8 cellular contexts compared by ENCODE assay signal in genomic region chr21:45554477-45555175, GRCh38. TPM values are rescaled to one million over a fixed set of nuclear protein-coding genes. Genes with fewer than 3 reads are reported as not detected.
DNase-seq lines count a peak whose midpoint lies in the region; FAIRE-seq and TF ChIP-seq lines count a peak whose summit lies in the region.

No MANE protein-coding gene starts in this region.

- TF ChIP-seq CTCF in fibroblast of pulmonary artery (IDR thresholded peaks at IDR 0.05; ENCODE audit: low read length, missing control alignments) (peak; percentile 39), nephron progenitor cell (IDR thresholded peaks at IDR 0.05) (peak; percentile 56)

- H3K4me3 Mint-ChIP-seq in nephron progenitor cell: peak overlapping the region; percentile 81
- peak overlapping the region; percentile 85 for H3K4me3 Mint-ChIP-seq in stimulated activated naive CD8-positive, alpha-beta T cell treated with anti-CD3 and anti-CD28 coated beads, Interleukin-15, Interleukin-2, amounts not matched to agents 100 ng/mL and 50 ng/mL, for 24 hours

- H3K9me3 ChIP-seq in HUES48 (ENCODE audit: control insufficient read depth, insufficient read depth, low read length): no peaks in the 10 kb centered on the region

- FAIRE-seq in GM18507 (lab: Jason Lieb, UNC): peak; percentile 69

- no peak overlapping the region for H3K27ac Mint-ChIP-seq in nephron progenitor cell
- peak overlapping the region; percentile 88 for H3K27ac Mint-ChIP-seq in stimulated activated naive CD8-positive, alpha-beta T cell treated with anti-CD3 and anti-CD28 coated beads, Interleukin-15, Interleukin-2, amounts not matched to agents 100 ng/mL and 50 ng/mL, for 24 hours

- H3K27me3 ChIP-seq in HUES48 (ENCODE audit: control insufficient read depth, insufficient read depth, low read length): peaks cover 3% of the 10 kb centered on the region; the same call in 1 of the 2 replicates

- H3K9ac ChIP-seq in HUES48 (ENCODE audit: low read depth, low read length): no peak overlapping the region

- H3K27ac ChIP-seq in HUES48 (ENCODE audit: low read depth, low read length): no peak overlapping the region

- peaks cover 10% of the 10 kb centered on the region for H3K27me3 Mint-ChIP-seq in nephron progenitor cell (ENCODE audit: low read depth, poor library complexity)
- no peaks in the 10 kb centered on the region for H3K27me3 Mint-ChIP-seq in stimulated activated naive CD8-positive, alpha-beta T cell treated with anti-CD3 and anti-CD28 coated beads, Interleukin-15, Interleukin-2, amounts not matched to agents 100 ng/mL and 50 ng/mL, for 24 hours

- H3K36me3 Mint-ChIP-seq in nephron progenitor cell (ENCODE audit: low read depth): no peaks in the 10 kb centered on the region
- H3K36me3 Mint-ChIP-seq in stimulated activated naive CD8-positive, alpha-beta T cell treated with anti-CD3 and anti-CD28 coated beads, Interleukin-15, Interleukin-2, amounts not matched to agents 100 ng/mL and 50 ng/mL, for 24 hours (ENCODE audit: low read depth): no peaks in the 10 kb centered on the region

- DNase-seq in A172 (ENCODE audit: low spot score) (peak; percentile 46), GM18507 (ENCODE audit: extremely low spot score, insufficient read length, low read depth) (peak; percentile 74), RPMI8226 (peak; percentile 91), fibroblast of pulmonary artery (ENCODE audit: low read depth) (peak; percentile 73), nephron progenitor cell (peak; percentile 94)
- peak; percentile 81 for DNase-seq in activated T-helper 9 cell treated with anti-CD3 and anti-CD28 coated beads, Interleukin-2, amount 50 U/mL, for 16 hours (ENCODE audit: low read depth)

- H3K4me3 ChIP-seq in HUES48 (ENCODE audit: low read depth, low read length) (peak overlapping the region; percentile 57), fibroblast of pulmonary artery (replicated peaks; ENCODE audit: low read depth, low read length) (peak overlapping the region; percentile 69)

- H3K4me1 ChIP-seq in HUES48 (ENCODE audit: control insufficient read depth, insufficient read depth, low read length): peaks cover 14% of the 10 kb centered on the region; the same call in 1 of the 2 replicates

- no peaks in the 10 kb centered on the region for H3K9me3 Mint-ChIP-seq in nephron progenitor cell
- no peaks in the 10 kb centered on the region for H3K9me3 Mint-ChIP-seq in stimulated activated naive CD8-positive, alpha-beta T cell treated with anti-CD3 and anti-CD28 coated beads, Interleukin-15, Interleukin-2, amounts not matched to agents 100 ng/mL and 50 ng/mL, for 24 hours

- no peaks in the 10 kb centered on the region for H3K36me3 ChIP-seq in HUES48 (ENCODE audit: control insufficient read depth, insufficient read depth, low read length)

- peaks cover 28% of the 10 kb centered on the region for H3K4me1 Mint-ChIP-seq in nephron progenitor cell
- peaks cover 34% of the 10 kb centered on the region for H3K4me1 Mint-ChIP-seq in stimulated activated naive CD8-positive, alpha-beta T cell treated with anti-CD3 and anti-CD28 coated beads, Interleukin-15, Interleukin-2, amounts not matched to agents 100 ng/mL and 50 ng/mL, for 24 hours (ENCODE audit: low read depth)

RNA-seq across cellular contexts. Expression of gene SLC19A1, which starts 12.4 kb away (rescaled TPM):
- total RNA-seq in A172 (2014; rRNA removed; shearing (Covaris generic)): 21.2 and 22.3 TPM in 2 replicates
